ENCODE assay signal across 2 cellular contexts in the genomic region with DNA sequence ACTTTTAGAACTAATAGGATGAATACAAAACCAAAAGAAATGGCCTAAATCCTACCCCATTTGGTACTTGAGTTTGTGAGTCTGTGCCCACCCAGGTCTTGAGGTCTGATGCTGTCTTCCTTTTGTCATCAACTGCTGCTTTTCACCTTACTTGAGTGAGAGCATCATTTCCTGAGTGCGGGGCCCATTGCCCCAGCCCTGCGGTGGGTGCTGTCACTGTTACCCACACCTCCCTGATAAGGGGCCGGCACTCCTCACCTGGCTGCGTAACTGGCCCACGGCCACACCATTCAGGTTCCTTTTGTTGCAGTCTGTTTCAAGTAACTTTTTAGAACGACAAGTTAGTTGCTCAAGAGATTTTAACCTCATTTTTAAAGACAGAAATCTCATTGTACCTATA.
TF ChIP-seq lines count a peak whose summit lies in the region.

No MANE protein-coding gene starts in this region.

TF ChIP-seq in WTC11, 78 proteins besides CTCF, POLR2A, EP300 and RAD21 (continued from another document):
- TF ChIP-seq, protein P1, sequence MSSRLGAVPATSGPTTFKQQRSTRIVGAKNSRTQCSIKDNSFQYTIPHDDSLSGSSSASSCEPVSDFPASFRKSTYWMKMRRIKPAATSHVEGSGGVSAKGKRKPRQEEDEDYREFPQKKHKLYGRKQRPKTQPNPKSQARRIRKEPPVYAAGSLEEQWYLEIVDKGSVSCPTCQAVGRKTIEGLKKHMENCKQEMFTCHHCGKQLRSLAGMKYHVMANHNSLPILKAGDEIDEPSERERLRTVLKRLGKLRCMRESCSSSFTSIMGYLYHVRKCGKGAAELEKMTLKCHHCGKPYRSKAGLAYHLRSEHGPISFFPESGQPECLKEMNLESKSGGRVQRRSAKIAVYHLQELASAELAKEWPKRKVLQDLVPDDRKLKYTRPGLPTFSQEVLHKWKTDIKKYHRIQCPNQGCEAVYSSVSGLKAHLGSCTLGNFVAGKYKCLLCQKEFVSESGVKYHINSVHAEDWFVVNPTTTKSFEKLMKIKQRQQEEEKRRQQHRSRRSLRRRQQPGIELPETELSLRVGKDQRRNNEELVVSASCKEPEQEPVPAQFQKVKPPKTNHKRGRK (CRISPR knock-in tag; IDR thresholded peaks at IDR 0.05; ENCODE audit: borderline replicate concordance), result no peak
- TF ChIP-seq ZNF416 (CRISPR knock-in tag; IDR thresholded peaks at IDR 0.05) (no peak), NFYB (CRISPR knock-in tag; conservative IDR thresholded peaks at IDR 0.05; ENCODE audit: low read depth) (no peak), MXD4 (CRISPR knock-in tag; IDR thresholded peaks at IDR 0.05; ENCODE audit: borderline replicate concordance) (no peak), PRDM15 (CRISPR knock-in tag; IDR thresholded peaks at IDR 0.05) (no peak), ZNF232 (CRISPR knock-in tag; IDR thresholded peaks at IDR 0.05) (no peak), HMGA2 (CRISPR knock-in tag; IDR thresholded peaks at IDR 0.05) (no peak), GRHL2 (CRISPR knock-in tag; IDR thresholded peaks at IDR 0.05; ENCODE audit: insufficient replicate concordance, severe bottlenecking) (no peak), ZNF317 (CRISPR knock-in tag; IDR thresholded peaks at IDR 0.05; ENCODE audit: borderline replicate concordance, low read depth) (no peak), ZNF396 (CRISPR knock-in tag; IDR thresholded peaks at IDR 0.05; ENCODE audit: borderline replicate concordance) (no peak), NFATC4 (CRISPR knock-in tag; IDR thresholded peaks at IDR 0.05) (no peak), GTF2I (CRISPR knock-in tag; conservative IDR thresholded peaks at IDR 0.05) (no peak), ZNF423 (CRISPR knock-in tag; IDR thresholded peaks at IDR 0.05) (no peak), NR1H2 (CRISPR knock-in tag; IDR thresholded peaks at IDR 0.05) (no peak)
- TF ChIP-seq, protein P2, sequence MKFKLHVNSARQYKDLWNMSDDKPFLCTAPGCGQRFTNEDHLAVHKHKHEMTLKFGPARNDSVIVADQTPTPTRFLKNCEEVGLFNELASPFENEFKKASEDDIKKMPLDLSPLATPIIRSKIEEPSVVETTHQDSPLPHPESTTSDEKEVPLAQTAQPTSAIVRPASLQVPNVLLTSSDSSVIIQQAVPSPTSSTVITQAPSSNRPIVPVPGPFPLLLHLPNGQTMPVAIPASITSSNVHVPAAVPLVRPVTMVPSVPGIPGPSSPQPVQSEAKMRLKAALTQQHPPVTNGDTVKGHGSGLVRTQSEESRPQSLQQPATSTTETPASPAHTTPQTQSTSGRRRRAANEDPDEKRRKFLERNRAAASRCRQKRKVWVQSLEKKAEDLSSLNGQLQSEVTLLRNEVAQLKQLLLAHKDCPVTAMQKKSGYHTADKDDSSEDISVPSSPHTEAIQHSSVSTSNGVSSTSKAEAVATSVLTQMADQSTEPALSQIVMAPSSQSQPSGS (CRISPR knock-in tag; IDR thresholded peaks at IDR 0.05; ENCODE audit: borderline replicate concordance, low read depth), result no peak

TF ChIP-seq in endothelial cell of umbilical vein, 7 proteins besides CTCF, POLR2A, EP300 and RAD21 (continued from another document):
- TF ChIP-seq, protein P3, sequence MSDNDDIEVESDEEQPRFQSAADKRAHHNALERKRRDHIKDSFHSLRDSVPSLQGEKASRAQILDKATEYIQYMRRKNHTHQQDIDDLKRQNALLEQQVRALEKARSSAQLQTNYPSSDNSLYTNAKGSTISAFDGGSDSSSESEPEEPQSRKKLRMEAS (IDR thresholded peaks at IDR 0.05; ENCODE audit: insufficient read depth, insufficient read length), result no peak
- TF ChIP-seq JUN (IDR thresholded peaks at IDR 0.05; ENCODE audit: borderline replicate concordance, insufficient read depth, insufficient read length, low read depth) (no peak), GATA2 (IDR thresholded peaks at IDR 0.05; ENCODE audit: insufficient read depth, insufficient read length, low read depth, low read length) (no peak), FOS (IDR thresholded peaks at IDR 0.05; ENCODE audit: borderline replicate concordance, insufficient read depth, low read length) (no peak), POLR2AphosphoS5 (IDR thresholded peaks at IDR 0.05; ENCODE audit: insufficient read depth, low read depth, low read length) (no peak)
